Comparison of ENCODE assay signal across 12 cellular contexts in the genomic region with DNA sequence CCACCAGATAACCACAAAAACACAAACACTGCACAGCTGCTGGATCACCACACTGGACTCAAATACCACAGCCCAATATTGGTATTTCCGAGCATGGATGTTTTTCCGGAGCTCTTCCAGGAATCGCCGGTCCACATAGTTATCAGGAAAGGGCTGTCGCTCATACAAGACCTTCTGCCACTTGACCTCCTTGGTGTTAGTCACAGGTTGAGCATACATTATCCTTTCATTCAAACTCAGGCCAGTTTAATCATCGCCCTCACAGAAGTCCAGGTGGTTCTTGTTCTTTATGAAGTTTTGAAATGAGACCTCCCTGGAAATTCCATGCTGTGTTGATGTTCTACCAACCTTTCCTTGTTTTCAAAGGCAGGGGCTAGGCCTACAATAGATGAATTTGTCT. TPM values are rescaled to one million over a fixed set of nuclear protein-coding genes. Genes with fewer than 3 reads are reported as not detected.
A peak's percentile ranks its signal among the peaks of the same experiment; 100 is the strongest.
DNase-seq lines count a peak whose midpoint lies in the region; ATAC-seq, FAIRE-seq and TF ChIP-seq lines count a peak whose summit lies in the region.
"Had no signal": no experiment of that assay in that cellular context is flagged by ENCODE, and none has a peak within 500 bp of the region (broad histone marks: within the 10 kb centered on the region; RNA-seq: fewer than 3 reads in every experiment).

No MANE protein-coding gene starts in this region.

- no TSS peak for BruUV-seq in HepG2 (replicated peaks; lab: Mats Ljungman, UMichigan)

- no peak overlapping the region for H3K27ac Mint-ChIP-seq in activated T-helper 2 cell treated with anti-CD3 and anti-CD28 coated beads, Interferon-gamma antibody, Interleukin-2, Interleukin-4, amounts not matched to agents 10 μg/mL and 5 μg/mL and 100 μg/mL, durations not matched to agents 14 hours and 24 hours and 36 hours
- H3K27ac Mint-ChIP-seq in memory B cell: peak overlapping the region; percentile 72

- in situ Hi-C loops in HepG2 (cut with HindIII; ENCODE audit: extremely low pct_ligation_motif_present, low pct_unique_long_range_greater_than_20kb): loop anchor here (5.0 kb wide), 1 partner anchor 275 kb away; no protein-coding TSS in a partner anchor

- no peaks in the 10 kb centered on the region for H3K27me3 Mint-ChIP-seq in activated T-helper 2 cell treated with anti-CD3 and anti-CD28 coated beads, Interferon-gamma antibody, Interleukin-2, Interleukin-4, amounts not matched to agents 10 μg/mL and 5 μg/mL and 100 μg/mL, durations not matched to agents 14 hours and 24 hours and 36 hours (ENCODE audit: low read depth)
- no peaks in the 10 kb centered on the region for H3K27me3 Mint-ChIP-seq in memory B cell

- no peak for DNase-seq in HepG2 (ENCODE audit: low spot score)
- DNase-seq in right lobe of liver: no peak
- DNase-seq in activated T-helper 2 cell treated with anti-CD3 and anti-CD28 coated beads, Interferon-gamma antibody, Interleukin-2, Interleukin-4, amounts not matched to agents 10 μg/mL and 5 μg/mL and 100 μg/mL, durations not matched to agents 14 hours and 24 hours and 36 hours (ENCODE audit: low spot score): no peak
- DNase-seq in memory B cell (ENCODE audit: low spot score in 2 of 2): no peak
- no peak for DNase-seq in thoracic aorta (ENCODE audit: low spot score)
- DNase-seq in SHP77 (lab: John Stamatoyannopoulos, UW): no peak
- DNase-seq in HPDE6-E6E7 (ENCODE audit: extremely low spot score): no peak
- DNase-seq in prostate gland (ENCODE audit: low spot score): no peak
- DNase-seq: foreskin melanocyte, sigmoid colon had no signal

- peaks cover 30% of the 10 kb centered on the region for H3K4me1 ChIP-seq in HepG2 (ENCODE audit: insufficient read depth, low read length)
- H3K4me1 ChIP-seq in right lobe of liver: peaks cover 0 to 10% (median 0%) of the 10 kb centered on the region in 4 donors
- H3K4me1 ChIP-seq in thoracic aorta (ENCODE audit: control insufficient read depth in 1 of 2, low read depth in 2 of 2): peaks cover 7 to 22% of the 10 kb centered on the region in 2 donors
- no peaks in the 10 kb centered on the region for H3K4me1 ChIP-seq in prostate gland (replicated peaks)

- no peaks in the 10 kb centered on the region for H3K9me3 ChIP-seq in HepG2 (ENCODE audit: low read length)
- no peaks in the 10 kb centered on the region for H3K9me3 ChIP-seq in right lobe of liver
- H3K9me3 ChIP-seq in thoracic aorta: no peaks in the 10 kb centered on the region
- H3K9me3 ChIP-seq in prostate gland: no peaks in the 10 kb centered on the region
- H3K9me3 ChIP-seq: sigmoid colon had no signal

- TF ChIP-seq RAD21 in HepG2 (CRISPR knock-in tag; IDR thresholded peaks at IDR 0.05): no peak

- no peak for TF ChIP-seq EP300 in HepG2 (IDR thresholded peaks at IDR 0.05; ENCODE audit: low read depth in 2 of 2, low read length in 2 of 2)
- no peak for TF ChIP-seq EP300 in HepG2 (CRISPR knock-in tag; IDR thresholded peaks at IDR 0.05; ENCODE audit: borderline replicate concordance)

- H3K27me3 ChIP-seq in HepG2 (ENCODE audit: control insufficient read depth in 1 of 2, insufficient read depth in 2 of 2, low read length in 2 of 2) (no peaks in the 10 kb centered on the region), right lobe of liver (no peaks in the 10 kb centered on the region), thoracic aorta (replicated peaks; ENCODE audit: insufficient read depth) (no peaks in the 10 kb centered on the region), prostate gland (replicated peaks; ENCODE audit: insufficient read depth) (no peaks in the 10 kb centered on the region)
- H3K27me3 ChIP-seq: sigmoid colon had no signal

- H3K36me3 ChIP-seq in HepG2 (replicated peaks in 1 of 2; ENCODE audit: control insufficient read depth in 1 of 2, insufficient read depth in 2 of 2, low read length in 2 of 2) (no peaks in the 10 kb centered on the region; a peak in 1 of 5 replicates), right lobe of liver (no peaks in the 10 kb centered on the region), thoracic aorta (peaks cover 5% of the 10 kb centered on the region), prostate gland (no peaks in the 10 kb centered on the region)

- no peaks in the 10 kb centered on the region for H3K9me3 Mint-ChIP-seq in activated T-helper 2 cell treated with anti-CD3 and anti-CD28 coated beads, Interferon-gamma antibody, Interleukin-2, Interleukin-4, amounts not matched to agents 10 μg/mL and 5 μg/mL and 100 μg/mL, durations not matched to agents 14 hours and 24 hours and 36 hours
- H3K9me3 Mint-ChIP-seq in memory B cell: no peaks in the 10 kb centered on the region

- peak overlapping the region; percentile 96 for H3K4me2 ChIP-seq in HepG2 (ENCODE audit: low read depth, low read length)

- H3K4me1 Mint-ChIP-seq in activated T-helper 2 cell treated with anti-CD3 and anti-CD28 coated beads, Interferon-gamma antibody, Interleukin-2, Interleukin-4, amounts not matched to agents 10 μg/mL and 5 μg/mL and 100 μg/mL, durations not matched to agents 14 hours and 24 hours and 36 hours (ENCODE audit: low read depth): peaks cover 29% of the 10 kb centered on the region
- H3K4me1 Mint-ChIP-seq in memory B cell: peaks cover 35% of the 10 kb centered on the region

- H3K36me3 Mint-ChIP-seq in activated T-helper 2 cell treated with anti-CD3 and anti-CD28 coated beads, Interferon-gamma antibody, Interleukin-2, Interleukin-4, amounts not matched to agents 10 μg/mL and 5 μg/mL and 100 μg/mL, durations not matched to agents 14 hours and 24 hours and 36 hours (ENCODE audit: low read depth): peaks cover 37% of the 10 kb centered on the region
- peaks cover 15% of the 10 kb centered on the region for H3K36me3 Mint-ChIP-seq in memory B cell

- no peaks in the 10 kb centered on the region for H4K20me1 ChIP-seq in HepG2 (ENCODE audit: insufficient read depth, low read length)

- 0 out of 2 replicates have a peak overlapping the region, but pooled peaks have one; percentile 93 for H3K9ac ChIP-seq in HepG2 (ENCODE audit: insufficient read depth, low read depth, low read length)

- H2AFZ ChIP-seq in HepG2 (ENCODE audit: low read length): no peak overlapping the region

- intact Hi-C loops in HepG2 (cut with micrococcal nuclease; ENCODE audit: unreplicated experiment) (no loop called here), right lobe of liver (cut with DNase I) (loop anchor here in 1 of 2 donors (10.0 kb wide), 1 partner anchor 282 kb away; no protein-coding TSS in a partner anchor), prostate gland (cut with DNase I) (loop anchor here (10.0 kb wide), 1 partner anchor 638 kb away; no protein-coding TSS in a partner anchor)
- intact Hi-C loops in activated T-helper 2 cell treated with anti-CD3 and anti-CD28 coated beads, Interferon-gamma antibody, Interleukin-2, Interleukin-4, amounts not matched to agents 10 μg/mL and 5 μg/mL and 100 μg/mL, durations not matched to agents 14 hours and 24 hours and 36 hours (cut with micrococcal nuclease): loop anchor here (5.0 kb wide), 1 partner anchor 440 kb away; no protein-coding TSS in a partner anchor

- no peak for ATAC-seq in HepG2
- ATAC-seq in right lobe of liver: no peak
- ATAC-seq in memory B cell (ENCODE audit: low read depth): no peak
- ATAC-seq in thoracic aorta (ENCODE audit: insufficient number of reproducible peaks, low FRiP score, low read depth): no peak

- no peak for TF ChIP-seq CTCF in HepG2 (CRISPR knock-in tag; IDR thresholded peaks at IDR 0.05)
- TF ChIP-seq CTCF in right lobe of liver (IDR thresholded peaks at IDR 0.05): no peak
- no peak for TF ChIP-seq CTCF in thoracic aorta (IDR thresholded peaks at IDR 0.05)
- no peak for TF ChIP-seq CTCF in prostate gland (IDR thresholded peaks at IDR 0.05)

- CTCF ChIA-PET in HepG2 (lab: Yijun Ruan, JAX; ENCODE audit: low intra/inter-chr PET ratio, low total read pairs): no interaction called here

- 97% methylated on average over 6 of the region's 6 CpGs for WGBS in HepG2 (ENCODE audit: low lambda C conversion rate)
- 96% methylated on average over 5 of the region's 6 CpGs for WGBS in right lobe of liver (ENCODE audit: insufficient coverage, low coverage, low lambda C conversion rate, missing lambda C conversion rate)
- WGBS in prostate gland: 95% methylated on average over 6 of the region's 6 CpGs

- no peak overlapping the region for H3K4me3 ChIP-seq in HepG2 (replicated peaks in 1 of 3; ENCODE audit: insufficient read depth in 1 of 3, low read depth in 2 of 3, low read length in 3 of 3)
- no peak overlapping the region for H3K4me3 ChIP-seq in right lobe of liver
- H3K4me3 ChIP-seq in thoracic aorta: peak overlapping the region; percentile 95
- H3K4me3 ChIP-seq in prostate gland: no peak overlapping the region

- TF ChIP-seq POLR2A in HepG2 (IDR thresholded peaks at IDR 0.05; ENCODE audit: insufficient read depth in 1 of 2, low read depth in 2 of 2, low read length in 2 of 2) (no peak), right lobe of liver (IDR thresholded peaks at IDR 0.05) (no peak), prostate gland (IDR thresholded peaks at IDR 0.05) (no peak)

- POLR2A ChIA-PET in HepG2 (lab: Yijun Ruan, JAX): no interaction called here

- no peak overlapping the region for H3K27ac ChIP-seq in HepG2 (ENCODE audit: extremely low read length, insufficient read depth, low read length)
- H3K27ac ChIP-seq in right lobe of liver: no peak overlapping the region
- no peak overlapping the region for H3K27ac ChIP-seq in thoracic aorta
- H3K27ac ChIP-seq in prostate gland: no peak overlapping the region
- H3K27ac ChIP-seq: C4-2B had no signal

- peak overlapping the region; percentile 66 for H3K4me3 Mint-ChIP-seq in activated T-helper 2 cell treated with anti-CD3 and anti-CD28 coated beads, Interferon-gamma antibody, Interleukin-2, Interleukin-4, amounts not matched to agents 10 μg/mL and 5 μg/mL and 100 μg/mL, durations not matched to agents 14 hours and 24 hours and 36 hours (ENCODE audit: low read depth)
- peak overlapping the region; percentile 57 for H3K4me3 Mint-ChIP-seq in memory B cell

- peaks cover 7% of the 10 kb centered on the region for H3K79me2 ChIP-seq in HepG2 (ENCODE audit: insufficient read depth, low read length)

- FAIRE-seq in HepG2 (lab: Jason Lieb, UNC): no peak

RNA-seq across cellular contexts. Expression of a gene that starts 1.5 kb away (rescaled TPM):
- total RNA-seq in HepG2 (2016; rRNA removed; fragmentation: Illumina TruSeq; extraction: Trizol) (24.1 and 29.5 TPM in 2 replicates), right lobe of liver (10 to 100 TPM in 2 of 6 experiments, 1 to 10 TPM in 4; 6.7 to 12.0 (median 8.7) TPM), thoracic aorta (10 to 100 TPM; 14.3 to 20.2 TPM), prostate gland (10 to 100 TPM; 24.1 to 34.1 TPM)
- 16.3 and 18.6 TPM in 2 replicates for total RNA-seq in HepG2 (2016; cell fraction: cytosol; rRNA removed; fragmentation: Illumina TruSeq; extraction: Trizol; ENCODE audit: low read depth)
- total RNA-seq in HepG2 (2016; cell fraction: insoluble cytoplasmic fraction; rRNA removed; fragmentation: Illumina TruSeq; extraction: Trizol): 24.7 and 31.4 TPM in 2 replicates
- 28.1 and 30.5 TPM in 2 replicates for total RNA-seq in HepG2 (2016; cell fraction: membrane; rRNA removed; fragmentation: Illumina TruSeq; extraction: Trizol)
- total RNA-seq in HepG2 (2016; cell fraction: nucleus; rRNA removed; fragmentation: Illumina TruSeq; extraction: Trizol): 23.0 and 23.6 TPM in 2 replicates
- 24.3 and 26.7 TPM in 2 replicates for polyA plus RNA-seq in HepG2 (2011; rRNA removed)
- polyA plus RNA-seq in HepG2 (2011; cell fraction: cytosol; rRNA removed): 21.8 and 31.9 TPM in 2 replicates
- polyA plus RNA-seq in HepG2 (2011; cell fraction: nucleus; rRNA removed): 11.7 and 14.0 TPM in 2 replicates
- polyA plus RNA-seq in HepG2 (2012): 20.7 and 24.9 TPM in 2 replicates
- polyA plus RNA-seq in HepG2 (2016; cell fraction: cytosol; fragmentation: Illumina TruSeq; extraction: Trizol; ENCODE audit: low read depth): 12.8 and 18.8 TPM in 2 replicates
- polyA plus RNA-seq in HepG2 (2016; cell fraction: insoluble cytoplasmic fraction; fragmentation: Illumina TruSeq; extraction: Trizol; ENCODE audit: low read depth): 21.8 and 22.1 TPM in 2 replicates
- 18.2 and 25.0 TPM in 2 replicates for polyA plus RNA-seq in HepG2 (2016; cell fraction: membrane; fragmentation: Illumina TruSeq; extraction: Trizol; ENCODE audit: low read depth)
- 30.3 and 30.7 TPM in 2 replicates for polyA plus RNA-seq in HepG2 (2016; cell fraction: nucleus; fragmentation: Illumina TruSeq; extraction: Trizol; ENCODE audit: insufficient read depth, low read depth)
- polyA minus RNA-seq in HepG2 (2011; rRNA and poly(A)+ RNA removed; ENCODE audit: low replicate concordance): 61.9 and 64.5 TPM in 2 replicates
- polyA minus RNA-seq in HepG2 (2011; cell fraction: cytosol; rRNA and poly(A)+ RNA removed): 14.4 and 14.5 TPM in 2 replicates
- polyA minus RNA-seq in HepG2 (2011; cell fraction: nucleus; rRNA and poly(A)+ RNA removed): 11.8 and 16.7 TPM in 2 replicates
- total RNA-seq in activated T-helper 2 cell treated with anti-CD3 and anti-CD28 coated beads, Interferon-gamma antibody, Interleukin-2, Interleukin-4, amounts not matched to agents 10 μg/mL and 5 μg/mL and 100 μg/mL, durations not matched to agents 14 hours and 24 hours and 36 hours: 20.7 and 21.8 TPM in 2 replicates

RNA-seq across cellular contexts. Expression of a gene that starts 21.9 kb away (rescaled TPM):
- total RNA-seq in HepG2 (2016; rRNA removed; fragmentation: Illumina TruSeq; extraction: Trizol) (0.15 TPM in 1 of 2 replicates, not detected in the other), right lobe of liver (1 to 10 TPM in 1 of 6 experiments, under 1 TPM in 3, not detected in 2; 0.24 to 1.3 (median 0.46) TPM), thoracic aorta (not detected), prostate gland (1 to 10 TPM in 1 of 2 donors, under 1 TPM in 1; 0.36 to 1.4 TPM)
- total RNA-seq in HepG2 (2016; cell fraction: cytosol; rRNA removed; fragmentation: Illumina TruSeq; extraction: Trizol; ENCODE audit: low read depth): not detected in 2 replicates
- 0.63 TPM in 1 of 2 replicates, not detected in the other for total RNA-seq in HepG2 (2016; cell fraction: insoluble cytoplasmic fraction; rRNA removed; fragmentation: Illumina TruSeq; extraction: Trizol)
- 0.28 TPM in 1 of 2 replicates, not detected in the other for total RNA-seq in HepG2 (2016; cell fraction: membrane; rRNA removed; fragmentation: Illumina TruSeq; extraction: Trizol)
- 0.60 TPM in 1 of 2 replicates, not detected in the other for total RNA-seq in HepG2 (2016; cell fraction: nucleus; rRNA removed; fragmentation: Illumina TruSeq; extraction: Trizol)
- polyA plus RNA-seq in HepG2 (2011; rRNA removed): 0.44 and 0.45 TPM in 2 replicates
- 0.12 and 0.28 TPM in 2 replicates for polyA plus RNA-seq in HepG2 (2011; cell fraction: cytosol; rRNA removed)
- not detected in 2 replicates for polyA plus RNA-seq in HepG2 (2011; cell fraction: nucleus; rRNA removed)
- 0.49 and 0.71 TPM in 2 replicates for polyA plus RNA-seq in HepG2 (2012)
- not detected in 2 replicates for polyA plus RNA-seq in HepG2 (2016; cell fraction: cytosol; fragmentation: Illumina TruSeq; extraction: Trizol; ENCODE audit: low read depth)
- not detected in 2 replicates for polyA plus RNA-seq in HepG2 (2016; cell fraction: insoluble cytoplasmic fraction; fragmentation: Illumina TruSeq; extraction: Trizol; ENCODE audit: low read depth)
- 0.23 and 0.43 TPM in 2 replicates for polyA plus RNA-seq in HepG2 (2016; cell fraction: membrane; fragmentation: Illumina TruSeq; extraction: Trizol; ENCODE audit: low read depth)
- not detected in 2 replicates for polyA plus RNA-seq in HepG2 (2016; cell fraction: nucleus; fragmentation: Illumina TruSeq; extraction: Trizol; ENCODE audit: insufficient read depth, low read depth)
- not detected in 2 replicates for polyA minus RNA-seq in HepG2 (2011; rRNA and poly(A)+ RNA removed; ENCODE audit: low replicate concordance)
- not detected in 2 replicates for polyA minus RNA-seq in HepG2 (2011; cell fraction: cytosol; rRNA and poly(A)+ RNA removed)
- polyA minus RNA-seq in HepG2 (2011; cell fraction: nucleus; rRNA and poly(A)+ RNA removed): not detected in 2 replicates
- not detected in 2 replicates for total RNA-seq in activated T-helper 2 cell treated with anti-CD3 and anti-CD28 coated beads, Interferon-gamma antibody, Interleukin-2, Interleukin-4, amounts not matched to agents 10 μg/mL and 5 μg/mL and 100 μg/mL, durations not matched to agents 14 hours and 24 hours and 36 hours
- total RNA-seq: sigmoid colon had no signal
- polyA plus RNA-seq: sigmoid colon, urinary bladder had no signal
